ENCODE assay signal across 25 cellular contexts in the genomic region with DNA sequence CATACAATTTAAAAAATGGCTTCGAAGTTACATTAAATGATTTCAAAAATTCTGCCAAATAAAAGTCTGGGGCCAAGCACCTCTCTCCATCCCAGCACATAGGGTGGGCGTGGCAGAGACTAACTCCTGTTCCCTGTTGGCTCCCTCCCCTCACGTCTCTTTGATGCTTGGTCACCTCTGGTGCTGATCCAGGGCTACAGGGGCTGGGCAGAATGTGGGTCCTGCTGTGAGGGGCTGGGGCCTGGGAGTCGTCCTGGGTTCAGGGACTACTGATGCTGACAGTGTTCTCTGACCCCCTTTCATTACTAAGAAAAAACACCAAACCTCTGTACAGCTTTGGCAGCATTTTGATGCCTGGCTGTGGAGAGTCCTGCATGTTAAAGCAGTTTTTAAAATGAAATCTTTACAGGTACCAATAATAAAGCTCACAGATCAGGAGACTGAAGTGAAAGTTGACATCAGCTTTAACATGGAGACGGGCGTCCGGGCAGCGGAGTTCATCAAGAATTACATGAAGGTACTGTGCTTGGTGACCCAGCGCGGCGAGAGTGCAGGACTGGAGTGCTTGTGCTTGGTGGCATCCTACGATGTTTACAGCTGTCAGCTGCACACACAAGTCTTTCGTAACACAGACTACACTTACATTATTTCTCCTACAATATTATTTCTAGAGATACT.
"Had no signal": no experiment of that assay in that cellular context is flagged by ENCODE, and none has a peak within 500 bp of the region (broad histone marks: within the 10 kb centered on the region; RNA-seq: fewer than 3 reads in every experiment).

No MANE protein-coding gene starts in this region.

- H3K4me3 Mint-ChIP-seq: dendritic cell treated with granulocyte-macrophage colony-stimulating factor and Interleukin-4, amounts not matched to agents 40 ng/mL and 50 ng/mL, for 4 days; naive thymus-derived CD4-positive, alpha-beta T cell; nephron; neural progenitor cell had no signal

- H3K9me3 ChIP-seq: colonic mucosa, esophagus muscularis mucosa, gastroesophageal sphincter, heart left ventricle, left lung, psoas muscle, stomach, thyroid gland had no signal

- H3K27ac ChIP-seq: colonic mucosa, esophagus muscularis mucosa, foreskin keratinocyte, gastroesophageal sphincter, heart left ventricle, hepatocyte, left lung, neural progenitor cell, psoas muscle, skin epidermis, stomach, thyroid gland had no signal

- H3K27me3 Mint-ChIP-seq: dendritic cell treated with granulocyte-macrophage colony-stimulating factor and Interleukin-4, amounts not matched to agents 40 ng/mL and 50 ng/mL, for 4 days; naive thymus-derived CD4-positive, alpha-beta T cell had no signal

- DNase-seq: colonic mucosa; effector memory CD4-positive, alpha-beta T cell; foreskin keratinocyte; heart left ventricle; left cardiac atrium; left lung; mesenchymal stem cell; midbrain; naive thymus-derived CD4-positive, alpha-beta T cell; right cardiac atrium; stimulated activated CD4-positive, alpha-beta T cell treated with anti-CD3 and anti-CD28 coated beads, Interleukin-15, amount 100 ng/mL, for 24 hours; stimulated activated CD4-positive, alpha-beta T cell treated with anti-CD3 and anti-CD28 coated beads, Interleukin-4, amount 100 ng/mL, for 1 hour; stimulated activated CD8-positive, alpha-beta memory T cell treated with anti-CD3 and anti-CD28 coated beads, Interleukin-4, amount 100 ng/mL, for 48 hours; stimulated activated naive CD4-positive, alpha-beta T cell treated with Interleukin-2 at 50 U/mL for 16 hours; stomach; thyroid gland; trophoblast cell had no signal

- H3K27ac Mint-ChIP-seq: nephron, neural progenitor cell had no signal

- H3K4me3 ChIP-seq: colonic mucosa, esophagus muscularis mucosa, gastroesophageal sphincter, heart left ventricle, hepatocyte, left lung, neural progenitor cell, psoas muscle, skin epidermis, stomach, thyroid gland had no signal

- ATAC-seq: foreskin keratinocyte; gastroesophageal sphincter; heart left ventricle; left cardiac atrium; left lung; naive thymus-derived CD4-positive, alpha-beta T cell; psoas muscle; right cardiac atrium had no signal

- H3K9me3 Mint-ChIP-seq: dendritic cell treated with granulocyte-macrophage colony-stimulating factor and Interleukin-4, amounts not matched to agents 40 ng/mL and 50 ng/mL, for 4 days; naive thymus-derived CD4-positive, alpha-beta T cell; nephron; neural progenitor cell had no signal

- H3K36me3 ChIP-seq: colonic mucosa, neural progenitor cell had no signal

- H3K27me3 ChIP-seq: colonic mucosa, esophagus muscularis mucosa, foreskin keratinocyte, gastroesophageal sphincter, heart left ventricle, hepatocyte, left lung, neural progenitor cell, stomach, thyroid gland had no signal

- H3K4me1 Mint-ChIP-seq: nephron had no signal

- H3K4me1 ChIP-seq: colonic mucosa, foreskin keratinocyte, neural progenitor cell, thyroid gland had no signal
